In the genomic region with DNA sequence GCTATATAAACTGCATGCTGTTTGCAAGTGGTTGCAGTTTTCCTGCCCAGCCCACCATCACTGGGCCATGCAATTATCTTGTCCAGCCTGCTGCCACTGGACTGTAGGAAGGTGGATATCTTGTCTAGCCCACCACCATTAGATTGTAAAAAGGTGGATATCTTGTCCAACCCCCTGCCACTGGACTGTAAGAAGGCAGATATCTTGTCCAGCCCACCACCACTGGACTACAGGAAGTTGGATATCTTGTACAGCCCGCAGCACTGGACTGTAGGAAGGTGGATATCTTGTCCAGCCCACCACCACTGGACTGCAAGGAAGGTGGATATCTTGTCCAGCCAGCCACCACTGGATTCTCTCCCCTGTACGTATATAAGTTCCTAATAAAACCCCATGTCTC, we compare ENCODE assay signal across 5 cellular contexts.
"Had no signal": no experiment of that assay in that cellular context is flagged by ENCODE, and none has a peak within 500 bp of the region (broad histone marks: within the 10 kb centered on the region; RNA-seq: fewer than 3 reads in every experiment).

No MANE protein-coding gene starts in this region.

- H3K27me3 Mint-ChIP-seq: IgD-negative memory B cell had no signal

- DNase-seq: GM23248, GOT3, H9, HCEC 1CT had no signal

- H3K27ac Mint-ChIP-seq: H9, IgD-negative memory B cell had no signal

- H3K9me3 Mint-ChIP-seq: IgD-negative memory B cell had no signal

- H3K4me3 Mint-ChIP-seq: H9, IgD-negative memory B cell had no signal
